Comparison of ENCODE assay signal across 41 cellular contexts in genomic region chr4:106418444-106418843, GRCh38. TPM values are rescaled to one million over a fixed set of nuclear protein-coding genes. Genes with fewer than 3 reads are reported as not detected.
"Had no signal": no experiment of that assay in that cellular context is flagged by ENCODE, and none has a peak within 500 bp of the region (broad histone marks: within the 10 kb centered on the region; RNA-seq: fewer than 3 reads in every experiment).

No MANE protein-coding gene starts in this region.

- DNase-seq: activated CD4-positive, alpha-beta memory T cell treated with anti-CD3 and anti-CD28 coated beads, Interleukin-2, amount 10 ng/mL, durations not matched to agents 7 days and 5 days; activated CD4-positive, alpha-beta T cell treated with anti-CD3 and anti-CD28 coated beads for 1 hour; activated CD4-positive, alpha-beta T cell treated with anti-CD3 and anti-CD28 coated beads for 4 hours; activated CD4-positive, alpha-beta T cell treated with anti-CD3 and anti-CD28 coated beads, Interleukin-2, amount 10 ng/mL, durations not matched to agents 7 days and 5 days; activated CD4-positive, alpha-beta T cell treated with anti-CD3 and anti-CD28 coated beads, Interleukin-2, amount 50 U/mL, for 4 hours; activated CD8-positive, alpha-beta memory T cell treated with anti-CD3 and anti-CD28 coated beads, Interleukin-2, amount 50 U/mL, for 48 hours; activated gamma-delta T cell; activated naive CD4-positive, alpha-beta T cell; activated naive CD4-positive, alpha-beta T cell treated with anti-CD3 and anti-CD28 coated beads, Interleukin-2, amount 10 ng/mL, durations not matched to agents 7 days and 5 days; activated naive CD8-positive, alpha-beta T cell treated with anti-CD3 and anti-CD28 coated beads, Interleukin-2, amount 10 ng/mL, durations not matched to agents 7 days and 5 days; activated T-cell treated with anti-CD3 and anti-CD28 coated beads for 4 hours; activated T-cell treated with anti-CD3 and anti-CD28 coated beads, Interleukin-2, amount 50 U/mL, for 24 hours; activated T-cell treated with anti-CD3 and anti-CD28 coated beads, Interleukin-2, amount 50 U/mL, for 72 hours; amniotic stem cell; anterior cingulate cortex; brain microvascular endothelial cell; caudate nucleus; cortex of kidney; dermis blood vessel endothelial cell; effector CD4-positive, alpha-beta T cell; effector memory CD8-positive, alpha-beta T cell; esophagus squamous epithelium; foreskin melanocyte; T-helper 1 cell; T-helper 17 cell; T1000 had no signal

- H3K36me3 Mint-ChIP-seq: activated naive CD4-positive, alpha-beta T cell treated with anti-CD3 and anti-CD28 coated beads, Interleukin-2, amount 10 ng/mL, durations not matched to agents 7 days and 5 days; activated naive CD4-positive, alpha-beta T cell treated with anti-CD3 and anti-CD28 coated beads, Interleukin-2, amount 50 U/mL, for 72 hours; activated naive CD8-positive, alpha-beta T cell treated with anti-CD3 and anti-CD28 coated beads, Interleukin-2, amount 10 ng/mL, durations not matched to agents 7 days and 5 days; WTC11 had no signal

- H3K9me3 Mint-ChIP-seq: activated CD4-positive, alpha-beta memory T cell treated with anti-CD3 and anti-CD28 coated beads, Interleukin-2, amount 10 ng/mL, durations not matched to agents 7 days and 5 days; activated CD4-positive, alpha-beta T cell treated with anti-CD3 and anti-CD28 coated beads, Interleukin-2, amount 10 ng/mL, durations not matched to agents 7 days and 5 days; activated naive CD4-positive, alpha-beta T cell treated with anti-CD3 and anti-CD28 coated beads, Interleukin-2, amount 10 ng/mL, durations not matched to agents 7 days and 5 days; activated naive CD4-positive, alpha-beta T cell treated with anti-CD3 and anti-CD28 coated beads, Interleukin-2, amount 50 U/mL, for 72 hours; activated naive CD8-positive, alpha-beta T cell treated with anti-CD3 and anti-CD28 coated beads, Interleukin-2, amount 10 ng/mL, durations not matched to agents 7 days and 5 days; activated T-cell treated with anti-CD3 and anti-CD28 coated beads, Interleukin-2, amount 50 U/mL, for 24 hours; activated T-cell treated with anti-CD3 and anti-CD28 coated beads, Interleukin-2, amount 50 U/mL, for 72 hours; T-helper 2 cell treated with Interferon-gamma antibody and Interleukin-4, amounts not matched to agents 5 μg/mL and 100 μg/mL, for 36 hours; WTC11 had no signal

- H3K27ac Mint-ChIP-seq: activated CD4-positive, alpha-beta memory T cell treated with anti-CD3 and anti-CD28 coated beads, Interleukin-2, amount 10 ng/mL, durations not matched to agents 7 days and 5 days; activated CD4-positive, alpha-beta T cell treated with anti-CD3 and anti-CD28 coated beads, Interleukin-2, amount 10 ng/mL, durations not matched to agents 7 days and 5 days; activated naive CD4-positive, alpha-beta T cell treated with anti-CD3 and anti-CD28 coated beads, Interleukin-2, amount 10 ng/mL, durations not matched to agents 7 days and 5 days; activated naive CD4-positive, alpha-beta T cell treated with anti-CD3 and anti-CD28 coated beads, Interleukin-2, amount 50 U/mL, for 72 hours; activated naive CD8-positive, alpha-beta T cell treated with anti-CD3 and anti-CD28 coated beads, Interleukin-2, amount 10 ng/mL, durations not matched to agents 7 days and 5 days; activated T-cell treated with anti-CD3 and anti-CD28 coated beads, Interleukin-2, amount 50 U/mL, for 24 hours; activated T-cell treated with anti-CD3 and anti-CD28 coated beads, Interleukin-2, amount 50 U/mL, for 72 hours; effector memory CD8-positive, alpha-beta T cell; T-helper 17 cell; T-helper 2 cell treated with Interferon-gamma antibody and Interleukin-4, amounts not matched to agents 5 μg/mL and 100 μg/mL, for 36 hours; WTC11 had no signal

- H3K4me3 Mint-ChIP-seq: activated CD4-positive, alpha-beta memory T cell treated with anti-CD3 and anti-CD28 coated beads, Interleukin-2, amount 10 ng/mL, durations not matched to agents 7 days and 5 days; activated CD4-positive, alpha-beta T cell treated with anti-CD3 and anti-CD28 coated beads, Interleukin-2, amount 10 ng/mL, durations not matched to agents 7 days and 5 days; activated naive CD4-positive, alpha-beta T cell treated with anti-CD3 and anti-CD28 coated beads, Interleukin-2, amount 10 ng/mL, durations not matched to agents 7 days and 5 days; activated naive CD8-positive, alpha-beta T cell treated with anti-CD3 and anti-CD28 coated beads, Interleukin-2, amount 10 ng/mL, durations not matched to agents 7 days and 5 days; activated T-cell treated with anti-CD3 and anti-CD28 coated beads, Interleukin-2, amount 50 U/mL, for 24 hours; activated T-cell treated with anti-CD3 and anti-CD28 coated beads, Interleukin-2, amount 50 U/mL, for 72 hours; effector memory CD8-positive, alpha-beta T cell; T-helper 17 cell; T-helper 2 cell treated with Interferon-gamma antibody and Interleukin-4, amounts not matched to agents 5 μg/mL and 100 μg/mL, for 36 hours; WTC11 had no signal

- H3K27me3 Mint-ChIP-seq: activated CD4-positive, alpha-beta memory T cell treated with anti-CD3 and anti-CD28 coated beads, Interleukin-2, amount 10 ng/mL, durations not matched to agents 7 days and 5 days; activated naive CD4-positive, alpha-beta T cell treated with anti-CD3 and anti-CD28 coated beads, Interleukin-2, amount 10 ng/mL, durations not matched to agents 7 days and 5 days; effector memory CD8-positive, alpha-beta T cell had no signal

- H3K9me3 ChIP-seq: esophagus squamous epithelium, gastroesophageal sphincter had no signal

- H3K4me1 ChIP-seq: esophagus squamous epithelium, gastroesophageal sphincter had no signal

- H3K36me3 ChIP-seq: brain microvascular endothelial cell, esophagus squamous epithelium, gastroesophageal sphincter had no signal

- H3K27me3 ChIP-seq: brain microvascular endothelial cell, esophagus squamous epithelium, gastroesophageal sphincter had no signal

- H3K4me1 Mint-ChIP-seq: activated CD4-positive, alpha-beta memory T cell treated with anti-CD3 and anti-CD28 coated beads, Interleukin-2, amount 10 ng/mL, durations not matched to agents 7 days and 5 days; activated CD4-positive, alpha-beta T cell treated with anti-CD3 and anti-CD28 coated beads, Interleukin-2, amount 10 ng/mL, durations not matched to agents 7 days and 5 days; activated naive CD4-positive, alpha-beta T cell treated with anti-CD3 and anti-CD28 coated beads, Interleukin-2, amount 10 ng/mL, durations not matched to agents 7 days and 5 days; activated naive CD8-positive, alpha-beta T cell treated with anti-CD3 and anti-CD28 coated beads, Interleukin-2, amount 10 ng/mL, durations not matched to agents 7 days and 5 days; T-helper 17 cell had no signal

- H3K4me3 ChIP-seq: esophagus squamous epithelium, gastroesophageal sphincter had no signal

- ATAC-seq: activated naive CD4-positive, alpha-beta T cell treated with anti-CD3 and anti-CD28 coated beads, Interleukin-2, amount 50 U/mL, for 72 hours; activated T-cell treated with anti-CD3 and anti-CD28 coated beads, Interleukin-2, amount 50 U/mL, for 72 hours; effector memory CD8-positive, alpha-beta T cell; gastroesophageal sphincter; T-helper 17 cell had no signal

- H3K27ac ChIP-seq: brain microvascular endothelial cell, epithelial cell of prostate, esophagus squamous epithelium, gastroesophageal sphincter, VCaP had no signal

RNA-seq across cellular contexts. Expression of gene GIMD1, which starts 49.9 kb away (rescaled TPM):
- total RNA-seq: activated CD4-positive, alpha-beta memory T cell treated with anti-CD3 and anti-CD28 coated beads, Interleukin-2, amount 10 ng/mL, durations not matched to agents 7 days and 5 days; activated CD4-positive, alpha-beta T cell treated with anti-CD3 and anti-CD28 coated beads, Interleukin-2, amount 10 ng/mL, durations not matched to agents 7 days and 5 days; activated naive CD4-positive, alpha-beta T cell treated with anti-CD3 and anti-CD28 coated beads, Interleukin-2, amount 50 U/mL, for 72 hours; activated naive CD8-positive, alpha-beta T cell treated with anti-CD3 and anti-CD28 coated beads, Interleukin-2, amount 10 ng/mL, durations not matched to agents 7 days and 5 days; activated T-cell treated with anti-CD3 and anti-CD28 coated beads, Interleukin-2, amount 50 U/mL, for 72 hours; astrocyte; bronchial epithelial cell; chondrocyte; dermis blood vessel endothelial cell; endothelial cell of umbilical vein; esophagus squamous epithelium; fibroblast of lung; fibroblast of villous mesenchyme; gastroesophageal sphincter; glomerular endothelial cell; T-helper 17 cell; WTC11 had no signal
- polyA plus RNA-seq: adipose tissue, endothelial cell of umbilical vein, esophagus, fibroblast of lung had no signal
